Comparison of ENCODE assay signal across 20 cellular contexts in genomic region chr17:73412914-73413313, GRCh38.
DNase-seq lines count a peak whose midpoint lies in the region; ATAC-seq and TF ChIP-seq lines count a peak whose summit lies in the region.
"Had no signal": no experiment of that assay in that cellular context is flagged by ENCODE, and none has a peak within 500 bp of the region (broad histone marks: within the 10 kb centered on the region; RNA-seq: fewer than 3 reads in every experiment).

No MANE protein-coding gene starts in this region.

- H3K27ac ChIP-seq in neuronal stem cell (replicated peaks; ENCODE audit: low read length), result no peak overlapping the region
- H3K27ac ChIP-seq in spleen, result peak overlapping the region in 2 of 8 donors; percentile 2 to 27
- H3K27ac ChIP-seq: 22Rv1; BLaER1 treated with 17β-estradiol and CSF1 and Interleukin-3, amounts not matched to agents 10 nM and 100 nM had no signal

- H3K4ac ChIP-seq in neuronal stem cell (ENCODE audit: low read length), result peak overlapping the region; percentile 66

- no CpG with 5 or more reads among the region's 7 CpGs for WGBS in neuronal stem cell (ENCODE audit: extremely low coverage in 2 of 2, insufficient read length in 2 of 2, insufficient replicate concordance in 1 of 2), 2 donors
- 74 to 87% (median 77%) methylated on average over 7 of the region's 7 CpGs for WGBS in spleen, 5 donors

- H3K4me1 ChIP-seq in neuronal stem cell (ENCODE audit: control insufficient read depth in 2 of 2, insufficient read depth in 1 of 2, low read depth in 1 of 2, low read length in 2 of 2), result peaks cover 17 to 19% of the 10 kb centered on the region in 2 donors
- H3K4me1 ChIP-seq in spleen, result peaks cover 0 to 20% (median 16%) of the 10 kb centered on the region in 6 donors
- H3K4me1 ChIP-seq: BE2C had no signal

- TF ChIP-seq CTCF in spleen (IDR thresholded peaks at IDR 0.05 in 8 of 11, conservative IDR thresholded peaks at IDR 0.05 in 3 of 11), result no peak

- H3K23ac ChIP-seq in neuronal stem cell (ENCODE audit: low read depth, low read length, poor library complexity), result no peak overlapping the region

- H3K4me3 ChIP-seq in neuronal stem cell (ENCODE audit: low read length in 2 of 2) (no peak overlapping the region), spleen (no peak overlapping the region)
- H3K4me3 ChIP-seq: BLaER1 treated with 17β-estradiol and CSF1 and Interleukin-3, amounts not matched to agents 10 nM and 100 nM; GM23338 had no signal

- peak overlapping the region; percentile 11 for H3K4me2 ChIP-seq in neuronal stem cell (ENCODE audit: insufficient read depth, low read length, poor library complexity, severe bottlenecking)
- H3K4me2 ChIP-seq: BLaER1 treated with 17β-estradiol and CSF1 and Interleukin-3, amounts not matched to agents 10 nM and 100 nM; GM23338 had no signal

- no peak overlapping the region for H4K91ac ChIP-seq in neuronal stem cell (ENCODE audit: low read depth, low read length, poor library complexity)

- no peak overlapping the region for H2AK5ac ChIP-seq in neuronal stem cell (ENCODE audit: low read depth, low read length)

- H3K18ac ChIP-seq in neuronal stem cell (ENCODE audit: low read length), result no peak overlapping the region

- no peak for TF ChIP-seq POLR2A in spleen (IDR thresholded peaks at IDR 0.05)

- intact Hi-C loops in Right ventricle myocardium superior (cut with DNase I) (no loop called here), left ventricle myocardium superior (cut with micrococcal nuclease) (no loop called here), spleen (cut with DNase I; ENCODE audit: low total_unique reads) (no loop called here)

- no peak overlapping the region for H3K9ac ChIP-seq in neuronal stem cell (ENCODE audit: low read depth, low read length, poor library complexity)
- H3K9ac ChIP-seq: BLaER1 treated with 17β-estradiol and CSF1 and Interleukin-3, amounts not matched to agents 10 nM and 100 nM had no signal

- H2BK5ac ChIP-seq in neuronal stem cell (ENCODE audit: low read length), result no peak overlapping the region

- peak overlapping the region; percentile 9 for H4K8ac ChIP-seq in neuronal stem cell (ENCODE audit: low read depth, low read length)

- H3K36me3 ChIP-seq in neuronal stem cell (replicated peaks in 1 of 2; ENCODE audit: control insufficient read depth in 2 of 2, insufficient read depth in 2 of 2, low read length in 2 of 2) (peaks cover 27 to 56% of the 10 kb centered on the region in 2 donors), spleen (peaks cover 0 to 16% (median 0%) of the 10 kb centered on the region in 6 donors)
- H3K36me3 ChIP-seq: BE2C had no signal

- H3K14ac ChIP-seq in neuronal stem cell (ENCODE audit: low read length), result no peak overlapping the region

- H3K79me1 ChIP-seq in neuronal stem cell (ENCODE audit: low read depth, low read length), result no peaks in the 10 kb centered on the region

- peaks cover 4 to 12% of the 10 kb centered on the region in 2 donors for H3K9me3 ChIP-seq in neuronal stem cell (replicated peaks in 1 of 2; ENCODE audit: control insufficient read depth in 2 of 2, insufficient read depth in 1 of 2, low read depth in 1 of 2, low read length in 2 of 2)
- H3K9me3 ChIP-seq in spleen, result no peaks in the 10 kb centered on the region
- H3K9me3 ChIP-seq: BE2C; BLaER1 treated with 17β-estradiol and CSF1 and Interleukin-3, amounts not matched to agents 10 nM and 100 nM had no signal

- H2BK15ac ChIP-seq in neuronal stem cell (ENCODE audit: low read length), result no peak overlapping the region

- H2BK120ac ChIP-seq in neuronal stem cell (ENCODE audit: low read depth, low read length), result no peak overlapping the region

- DNase-seq in Right ventricle myocardium superior (peak; percentile 3), left ventricle myocardium superior (no peak), neuronal stem cell (ENCODE audit: low spot score) (no peak), spleen (peak; percentile 17)
- DNase-seq: AML-193; BE2C; CD4-positive, alpha-beta T cell; CD8-positive, alpha-beta memory T cell; DMS53; DMS79 treated with DMSO at 0.1 percent for 48 hours; GF-D8; H9; HFFc6 had no signal

- H2BK12ac ChIP-seq in neuronal stem cell (ENCODE audit: low read length), result no peak overlapping the region

- H3K27me3 ChIP-seq in neuronal stem cell (ENCODE audit: control insufficient read depth in 3 of 3, insufficient read depth in 3 of 3, low read depth in 1 of 3, low read length in 3 of 3), result peaks cover 0 to 2% (median 0%) of the 10 kb centered on the region in 3 experiments
- H3K27me3 ChIP-seq in spleen (replicated peaks in 1 of 7), result no peaks in the 10 kb centered on the region
- H3K27me3 ChIP-seq: BE2C; BLaER1 treated with 17β-estradiol and CSF1 and Interleukin-3, amounts not matched to agents 10 nM and 100 nM had no signal

- H2AFZ ChIP-seq in neuronal stem cell (ENCODE audit: low read length), result no peak overlapping the region
- H2AFZ ChIP-seq: GM23338 had no signal

- ATAC-seq in Right ventricle myocardium superior (ENCODE audit: poor library complexity), result no peak
- ATAC-seq in left ventricle myocardium superior, result no peak
- ATAC-seq in GM21528 (IDR thresholded peaks at IDR 0.05; ENCODE audit: low FRiP score, unreplicated experiment), result no peak
- ATAC-seq in GM18520 (IDR thresholded peaks at IDR 0.05; ENCODE audit: unreplicated experiment), result no peak
- ATAC-seq in esophagus mucosa, result no peak
- ATAC-seq: GM23338, HCT116 had no signal

Comparison
In these comparisons a context has a peak if more than half of its experiments do, and no peak if none do; other contexts are left out.
1. DNase-seq: peak in Right ventricle myocardium superior (single experiment) and spleen (single experiment); none in left ventricle myocardium superior (single experiment) and neuronal stem cell (single experiment).